Comparison of ENCODE assay signal across 1 cellular context in the genomic region with DNA sequence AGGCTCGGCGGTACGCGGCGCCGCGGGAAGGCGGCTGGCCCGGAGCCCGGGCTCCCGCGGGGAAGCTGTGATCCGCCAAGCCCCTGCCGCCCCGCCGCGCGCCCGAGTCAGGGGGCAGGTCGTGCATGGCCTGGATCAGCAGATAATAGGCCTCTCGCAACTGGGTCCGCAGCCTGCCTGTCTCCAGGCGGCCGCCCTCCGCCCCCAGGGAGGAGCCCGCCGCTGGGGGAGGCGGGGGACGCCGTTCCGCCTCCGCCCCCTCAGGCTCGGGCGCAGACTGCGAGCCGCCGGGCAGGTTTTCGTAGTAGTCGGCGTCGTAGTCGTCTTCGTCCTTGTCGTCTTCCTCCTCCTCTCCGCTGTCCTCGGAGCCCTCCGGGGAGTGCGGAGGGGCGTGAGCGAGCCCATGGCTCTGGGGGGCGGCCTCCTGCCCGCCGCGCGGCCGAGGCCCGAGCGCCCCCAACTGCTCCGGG.
TF ChIP-seq lines count a peak whose summit lies in the region.

A gene with protein sequence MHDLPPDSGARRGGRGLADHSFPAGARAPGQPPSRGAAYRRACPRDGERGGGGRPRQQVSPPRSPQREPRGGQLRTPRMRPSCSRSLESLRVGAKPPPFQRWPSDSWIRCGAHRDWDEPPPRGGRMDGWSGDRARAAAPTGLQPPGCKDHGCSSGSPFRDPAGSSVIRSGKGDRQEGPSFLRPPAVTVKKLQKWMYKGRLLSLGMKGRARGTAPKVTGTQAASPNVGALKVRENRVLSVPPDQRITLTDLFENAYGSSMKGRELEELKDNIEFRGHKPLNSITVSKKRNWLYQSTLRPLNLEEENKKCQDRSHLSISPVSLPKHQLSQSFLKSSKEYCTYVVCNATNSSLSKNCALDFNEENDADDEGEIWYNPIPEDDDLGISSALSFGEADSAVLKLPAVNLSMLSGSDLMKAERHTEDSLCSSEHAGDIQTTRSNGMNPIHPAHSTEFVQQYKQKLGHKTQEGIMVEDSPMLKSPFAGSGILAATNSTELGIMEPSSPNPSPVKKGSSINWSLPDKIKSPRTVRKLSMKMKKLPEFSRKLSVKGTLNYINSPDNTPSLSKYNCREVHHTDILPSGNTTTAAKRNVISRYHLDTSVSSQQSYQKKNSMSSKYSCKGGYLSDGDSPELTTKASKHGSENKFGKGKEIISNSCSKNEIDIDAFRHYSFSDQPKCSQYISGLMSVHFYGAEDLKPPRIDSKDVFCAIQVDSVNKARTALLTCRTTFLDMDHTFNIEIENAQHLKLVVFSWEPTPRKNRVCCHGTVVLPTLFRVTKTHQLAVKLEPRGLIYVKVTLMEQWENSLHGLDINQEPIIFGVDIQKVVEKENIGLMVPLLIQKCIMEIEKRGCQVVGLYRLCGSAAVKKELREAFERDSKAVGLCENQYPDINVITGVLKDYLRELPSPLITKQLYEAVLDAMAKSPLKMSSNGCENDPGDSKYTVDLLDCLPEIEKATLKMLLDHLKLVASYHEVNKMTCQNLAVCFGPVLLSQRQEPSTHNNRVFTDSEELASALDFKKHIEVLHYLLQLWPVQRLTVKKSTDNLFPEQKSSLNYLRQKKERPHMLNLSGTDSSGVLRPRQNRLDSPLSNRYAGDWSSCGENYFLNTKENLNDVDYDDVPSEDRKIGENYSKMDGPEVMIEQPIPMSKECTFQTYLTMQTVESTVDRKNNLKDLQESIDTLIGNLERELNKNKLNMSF (minus strand): TSS at position 147 of the 470 bp plus-strand sequence. CDS start 20 bp downstream, at position 127.

TF ChIP-seq in HCT116, 20 proteins besides CTCF, POLR2A, EP300 and RAD21 (continued from another document):
- TF ChIP-seq CEBPB (IDR thresholded peaks at IDR 0.05; ENCODE audit: low read depth): no peak
- TF ChIP-seq ZFX (IDR thresholded peaks at IDR 0.05): peak; percentile 64
- no peak for TF ChIP-seq JUND (IDR thresholded peaks at IDR 0.05)
